Comparison of ENCODE assay signal across 24 cellular contexts in the genomic region with DNA sequence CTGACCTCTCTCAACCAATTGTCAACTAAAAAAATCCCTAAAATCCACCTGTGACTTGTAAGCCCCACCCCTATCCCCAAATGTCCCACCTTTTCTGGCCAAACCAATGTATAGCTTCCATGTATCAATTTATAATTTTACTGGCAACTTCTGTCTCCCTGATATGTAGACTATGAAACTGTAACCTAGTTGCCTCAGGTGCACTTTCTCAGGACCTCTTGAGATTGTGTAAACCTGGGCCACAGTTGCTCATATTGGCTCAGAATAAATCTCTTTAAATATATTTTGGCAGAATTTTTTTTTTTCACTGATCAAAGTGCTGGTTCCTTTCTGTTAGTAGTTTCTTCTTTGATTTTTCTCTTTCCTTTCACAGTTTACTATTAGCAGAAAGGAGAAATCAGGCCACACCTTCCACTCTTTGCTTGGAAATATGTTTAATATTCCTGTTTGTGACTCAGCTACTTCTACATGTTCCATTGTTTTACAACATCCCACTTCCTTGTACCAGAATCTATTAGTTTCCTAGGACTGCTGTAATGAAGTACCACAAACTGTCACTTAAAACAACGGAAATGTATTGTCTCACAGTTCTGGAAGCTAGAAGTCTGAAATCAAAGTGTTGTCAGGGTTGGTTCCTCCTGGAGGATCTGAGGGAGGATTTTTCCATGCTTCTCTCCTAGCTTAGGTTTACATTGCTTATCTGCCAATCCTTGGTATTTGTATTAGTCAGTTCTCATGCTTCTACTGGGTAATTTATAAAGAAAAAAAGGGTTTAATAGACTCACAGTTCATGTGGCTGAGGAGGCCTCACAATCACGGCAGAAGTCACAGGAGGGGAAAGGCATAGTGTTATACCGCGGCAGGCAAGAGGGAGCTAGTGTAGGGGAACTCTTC.
"Had no signal": no experiment of that assay in that cellular context is flagged by ENCODE, and none has a peak within 500 bp of the region (broad histone marks: within the 10 kb centered on the region; RNA-seq: fewer than 3 reads in every experiment).

No MANE protein-coding gene starts in this region.

- H3K4me3 Mint-ChIP-seq: activated CD4-positive, alpha-beta memory T cell treated with anti-CD3 and anti-CD28 coated beads for 36 hours; activated CD4-positive, alpha-beta T cell treated with anti-CD3 and anti-CD28 coated beads for 36 hours; activated naive CD8-positive, alpha-beta T cell; activated T-helper 1 cell treated with anti-CD3 and anti-CD28 coated beads, Interleukin-12 subunit alpha, Interleukin-12 subunit beta, Interleukin-2, Interleukin-4 antibody, amounts not matched to agents 30 ng/mL and 10 ng/mL and 1 ng/mL, durations not matched to agents 14 hours and 24 hours and 36 hours; brain; naive B cell; stimulated activated memory B cell treated with anti-CD40 and anti-IgM and Interleukin-4, amounts not matched to agents 10 μg/mL and 1 μg/mL and 100 μg/mL, for 72 hours; WTC11 had no signal

- H3K9me3 Mint-ChIP-seq: activated CD4-positive, alpha-beta memory T cell treated with anti-CD3 and anti-CD28 coated beads for 36 hours; activated T-helper 1 cell treated with anti-CD3 and anti-CD28 coated beads, Interleukin-12 subunit alpha, Interleukin-12 subunit beta, Interleukin-2, Interleukin-4 antibody, amounts not matched to agents 30 ng/mL and 10 ng/mL and 1 ng/mL, durations not matched to agents 14 hours and 24 hours and 36 hours; brain; stimulated activated memory B cell treated with anti-CD40 and anti-IgM and Interleukin-4, amounts not matched to agents 10 μg/mL and 1 μg/mL and 100 μg/mL, for 72 hours had no signal

- H3K36me3 ChIP-seq: gastrocnemius medialis, thoracic aorta, upper lobe of right lung had no signal

- H3K4me1 Mint-ChIP-seq: activated CD4-positive, alpha-beta T cell treated with anti-CD3 and anti-CD28 coated beads for 36 hours; naive B cell; stimulated activated memory B cell treated with anti-CD40 and anti-IgM and Interleukin-4, amounts not matched to agents 10 μg/mL and 1 μg/mL and 100 μg/mL, for 72 hours had no signal

- H3K4me1 ChIP-seq: gastrocnemius medialis, psoas muscle, upper lobe of right lung had no signal

- H3K9me3 ChIP-seq: gastrocnemius medialis, mucosa of descending colon, psoas muscle, thoracic aorta, upper lobe of right lung had no signal

- ATAC-seq: activated CD4-positive, alpha-beta T cell treated with anti-CD3 and anti-CD28 coated beads for 36 hours; gastrocnemius medialis; mucosa of descending colon; psoas muscle; sciatic nerve; stimulated activated memory B cell treated with anti-CD40 and anti-IgM and Interleukin-4, amounts not matched to agents 10 μg/mL and 1 μg/mL and 100 μg/mL, for 72 hours; upper lobe of right lung; WTC11 had no signal

- H3K27me3 Mint-ChIP-seq: activated CD4-positive, alpha-beta memory T cell treated with anti-CD3 and anti-CD28 coated beads for 36 hours; activated naive CD8-positive, alpha-beta T cell; brain; stimulated activated memory B cell treated with anti-CD40 and anti-IgM and Interleukin-4, amounts not matched to agents 10 μg/mL and 1 μg/mL and 100 μg/mL, for 72 hours had no signal

- H3K27ac Mint-ChIP-seq: activated CD4-positive, alpha-beta memory T cell treated with anti-CD3 and anti-CD28 coated beads for 36 hours; activated CD4-positive, alpha-beta T cell treated with anti-CD3 and anti-CD28 coated beads for 36 hours; activated naive CD8-positive, alpha-beta T cell; activated T-helper 1 cell treated with anti-CD3 and anti-CD28 coated beads, Interleukin-12 subunit alpha, Interleukin-12 subunit beta, Interleukin-2, Interleukin-4 antibody, amounts not matched to agents 30 ng/mL and 10 ng/mL and 1 ng/mL, durations not matched to agents 14 hours and 24 hours and 36 hours; stimulated activated memory B cell treated with anti-CD40 and anti-IgM and Interleukin-4, amounts not matched to agents 10 μg/mL and 1 μg/mL and 100 μg/mL, for 72 hours; WTC11 had no signal

- H3K36me3 Mint-ChIP-seq: activated CD4-positive, alpha-beta memory T cell treated with anti-CD3 and anti-CD28 coated beads for 36 hours; activated naive CD8-positive, alpha-beta T cell; brain; naive B cell; stimulated activated memory B cell treated with anti-CD40 and anti-IgM and Interleukin-4, amounts not matched to agents 10 μg/mL and 1 μg/mL and 100 μg/mL, for 72 hours; WTC11 had no signal

- H3K27ac ChIP-seq: gastrocnemius medialis, psoas muscle, thoracic aorta, upper lobe of right lung had no signal

- DNase-seq: activated CD4-positive, alpha-beta memory T cell treated with anti-CD3 and anti-CD28 coated beads for 36 hours; activated CD4-positive, alpha-beta T cell treated with anti-CD3 and anti-CD28 coated beads for 36 hours; activated gamma-delta T cell treated with Interleukin-2 at 50 U/mL for 16 hours; activated T-cell treated with anti-CD3 and anti-CD28 coated beads for 4 hours; central memory CD4-positive, alpha-beta T cell; erythroblast; gastrocnemius medialis; head of caudate nucleus; mesenchymal stem cell; mucosa of descending colon; naive B cell; psoas muscle; stimulated activated CD4-positive, alpha-beta T cell treated with anti-CD3 and anti-CD28 coated beads, Interleukin-4, amount 100 ng/mL, for 24 hours; SW 1271; upper lobe of right lung had no signal

- FAIRE-seq: colon, TTC549 had no signal

- H3K4me3 ChIP-seq: gastrocnemius medialis, mucosa of descending colon, psoas muscle, thoracic aorta, upper lobe of right lung had no signal

- H3K27me3 ChIP-seq: gastrocnemius medialis, upper lobe of right lung had no signal
